Comparison of ENCODE assay signal across 8 cellular contexts in the genomic region with DNA sequence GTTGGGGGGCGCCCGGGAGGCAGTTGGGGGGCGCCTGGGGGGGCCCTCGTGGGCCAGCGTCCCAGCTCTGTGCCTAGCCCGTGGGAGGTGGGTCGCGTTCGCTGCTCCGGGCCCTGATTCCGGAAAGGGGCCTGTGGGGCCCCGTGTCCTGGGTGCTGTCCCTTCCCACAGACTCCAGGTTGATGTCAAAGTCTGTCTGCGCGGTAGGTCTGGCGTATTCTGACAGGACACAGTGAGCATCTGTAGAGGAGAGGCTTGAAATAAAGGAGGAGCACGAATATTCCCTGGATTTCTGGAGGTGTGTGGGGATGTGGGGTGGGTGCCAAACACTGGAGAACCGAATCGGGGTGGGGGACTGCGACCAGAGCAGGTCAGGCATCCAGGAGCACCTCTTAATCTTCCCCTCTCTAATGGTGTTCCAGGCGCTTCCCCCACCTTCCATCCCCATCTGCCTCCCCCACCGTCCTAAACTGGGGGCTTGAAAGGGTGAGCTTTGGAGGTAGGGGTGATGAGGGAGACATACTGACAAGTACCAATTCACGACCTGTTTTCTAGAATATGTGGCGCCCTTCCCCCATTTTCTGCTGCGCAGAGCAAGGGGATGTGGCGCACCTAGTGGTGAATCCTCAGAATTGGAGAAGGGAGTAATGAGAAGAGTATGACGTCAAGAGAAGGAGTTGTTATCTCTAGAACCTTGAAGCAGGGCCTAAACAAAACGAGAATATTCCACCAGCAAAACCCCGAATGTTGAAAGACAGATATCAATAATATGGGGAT. TPM values are rescaled to one million over a fixed set of nuclear protein-coding genes. Genes with fewer than 3 reads are reported as not detected.
A peak's percentile ranks its signal among the peaks of the same experiment; 100 is the strongest.
DNase-seq lines count a peak whose midpoint lies in the region; ATAC-seq lines count a peak whose summit lies in the region.

No MANE protein-coding gene starts in this region.

- H3K9me3 ChIP-seq in HUES64 (ENCODE audit: insufficient read depth, low read depth, low read length) (no peaks in the 10 kb centered on the region), esophagus (ENCODE audit: control insufficient read depth in 2 of 2, insufficient read depth in 1 of 2, low read depth in 1 of 2, low read length in 1 of 2) (no peaks in the 10 kb centered on the region), muscle layer of duodenum (ENCODE audit: control insufficient read depth in 1 of 2, low read length in 2 of 2) (no peaks in the 10 kb centered on the region)

- H3K4me3 ChIP-seq in HUES64 (ENCODE audit: low read length) = peak overlapping the region; percentile 59
- H3K4me3 ChIP-seq in esophagus (ENCODE audit: low read depth in 1 of 2, low read length in 2 of 2) = peak overlapping the region; percentile 49 to 57
- H3K4me3 ChIP-seq in muscle layer of duodenum (ENCODE audit: low read depth in 1 of 2, low read length in 2 of 2) = peak overlapping the region; percentile 56 to 70

- H3K27ac ChIP-seq in HUES64 (ENCODE audit: low read depth, low read length) (no peak overlapping the region), esophagus (ENCODE audit: low read depth in 2 of 2, low read length in 1 of 2) (peak overlapping the region; percentile 21 to 33), muscle layer of duodenum (ENCODE audit: low read length) (peak overlapping the region; percentile 16), temporal lobe (ENCODE audit: low read depth, low read length) (peak overlapping the region; percentile 64)

- peak; percentile 56 for DNase-seq in activated CD8-positive, alpha-beta memory T cell treated with anti-CD3 and anti-CD28 coated beads, Interleukin-2, amount 50 U/mL, for 48 hours
- DNase-seq in A172 (ENCODE audit: low spot score) (no peak), NOMO-1 treated with dmso at 0.1 percent for 144 hours (lab: John Stamatoyannopoulos, UW; ENCODE audit: unreplicated experiment) (no peak)

- H3K9ac ChIP-seq in HUES64 (ENCODE audit: low read depth, low read length) = no peak overlapping the region

- ATAC-seq in GM18870 (IDR thresholded peaks at IDR 0.05; ENCODE audit: unreplicated experiment) = peak; percentile 44

- H3K36me3 ChIP-seq in HUES64 (ENCODE audit: insufficient read depth, low read length) (no peaks in the 10 kb centered on the region), esophagus (ENCODE audit: control insufficient read depth in 2 of 2, insufficient read depth in 2 of 2, low read length in 1 of 2) (no peaks in the 10 kb centered on the region), muscle layer of duodenum (ENCODE audit: control insufficient read depth in 1 of 2, insufficient read depth in 2 of 2, low read length in 2 of 2) (no peaks in the 10 kb centered on the region)

- WGBS in HUES64 = 4% methylated on average over 22 of the region's 28 CpGs
- WGBS in esophagus, 2 donors = 16 to 37% methylated on average over 25 to 28 of the region's 28 CpGs

- H3K27me3 ChIP-seq in HUES64 (ENCODE audit: insufficient read depth, low read length) (no peaks in the 10 kb centered on the region; the same call in 1 of the 2 replicates), esophagus (ENCODE audit: control insufficient read depth in 1 of 2, insufficient read depth in 2 of 2, low read length in 2 of 2) (no peaks in the 10 kb centered on the region), muscle layer of duodenum (ENCODE audit: low read depth, low read length) (no peaks in the 10 kb centered on the region)

- no peaks in the 10 kb centered on the region for H3K4me1 ChIP-seq in HUES64 (ENCODE audit: insufficient read depth, low read length)
- H3K4me1 ChIP-seq in esophagus (ENCODE audit: control insufficient read depth in 2 of 2, insufficient read depth in 2 of 2, low read length in 1 of 2) = peaks cover 2% of the 10 kb centered on the region in 2 donors
- H3K4me1 ChIP-seq in muscle layer of duodenum (ENCODE audit: control insufficient read depth in 1 of 2, insufficient read depth in 2 of 2, low read length in 2 of 2) = peaks cover 0 to 22% of the 10 kb centered on the region in 2 donors

RNA-seq across cellular contexts. Expression of gene GPRASP1, which starts 0.9 kb away (rescaled TPM):
- 1.0 TPM for polyA plus RNA-seq in HUES64 (2013, experiment 1 of 2)
- polyA plus RNA-seq in HUES64 (2013, experiment 2 of 2) = 1.2 TPM
- 1 to 10 TPM; 1.7 to 2.4 TPM for polyA plus RNA-seq in esophagus
- total RNA-seq in temporal lobe = 30.0 TPM
- total RNA-seq in A172 (2014; rRNA removed; shearing (Covaris generic)) = 0.26 and 0.29 TPM in 2 replicates

RNA-seq across cellular contexts. Expression of gene ARMCX5, which starts 52.8 kb away (rescaled TPM):
- polyA plus RNA-seq in HUES64 (2013, experiment 1 of 2) = 14.6 TPM
- 15.6 TPM for polyA plus RNA-seq in HUES64 (2013, experiment 2 of 2)
- 1 to 10 TPM; 3.3 to 8.4 TPM for polyA plus RNA-seq in esophagus
- total RNA-seq in temporal lobe = 35.9 TPM
- total RNA-seq in A172 (2014; rRNA removed; shearing (Covaris generic)) = 5.9 and 10.8 TPM in 2 replicates

Comparison
In these comparisons a context has a peak if more than half of its experiments do, and no peak if none do; other contexts are left out.
1. RNA of gene GPRASP1, which starts 0.9 kb away (total RNA-seq): 30.0 TPM in temporal lobe (single experiment); 0.26 to 0.29 TPM in A172; every median in the first group is over 10 times any median in the second.
2. Peak in every context shown above with its lines, with median percentiles within 50 percentile points of each other: H3K4me3 ChIP-seq.